In the genomic region with DNA sequence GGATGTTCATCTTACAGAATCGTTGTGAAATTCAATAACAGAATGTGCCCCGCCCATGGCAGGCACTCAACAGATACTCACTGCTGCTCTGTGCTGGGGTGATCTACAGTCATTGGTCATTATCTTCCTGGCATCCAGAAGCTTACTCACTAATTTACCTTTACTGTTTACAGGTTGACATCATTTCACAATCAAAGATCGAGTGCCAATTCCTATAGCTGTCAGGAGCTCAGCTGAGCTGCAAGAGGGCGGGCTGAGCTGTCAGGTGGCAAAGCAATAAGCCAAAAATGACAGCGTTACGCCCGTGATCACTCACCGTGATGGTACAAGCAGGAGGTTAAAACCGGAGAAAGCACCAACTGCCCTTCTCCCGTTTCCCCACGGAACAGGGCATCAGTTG, we compare ENCODE assay signal across 17 cellular contexts. TPM values are rescaled to one million over a fixed set of nuclear protein-coding genes. Genes with fewer than 3 reads are reported as not detected.
DNase-seq lines count a peak whose midpoint lies in the region; ATAC-seq, FAIRE-seq and TF ChIP-seq lines count a peak whose summit lies in the region.
"Had no signal": no experiment of that assay in that cellular context is flagged by ENCODE, and none has a peak within 500 bp of the region (broad histone marks: within the 10 kb centered on the region; RNA-seq: fewer than 3 reads in every experiment).

No MANE protein-coding gene starts in this region.

- H3K4me3 ChIP-seq in breast epithelium, result no peak overlapping the region
- H3K4me3 ChIP-seq in mucosa of descending colon, result no peak overlapping the region
- H3K4me3 ChIP-seq in upper lobe of left lung, result no peak overlapping the region

- TF ChIP-seq CTCF in breast epithelium (IDR thresholded peaks at IDR 0.05) (no peak), mucosa of descending colon (IDR thresholded peaks at IDR 0.05) (no peak), upper lobe of left lung (IDR thresholded peaks at IDR 0.05) (no peak)

- H3K9me3 ChIP-seq in breast epithelium, result no peaks in the 10 kb centered on the region
- no peaks in the 10 kb centered on the region for H3K9me3 ChIP-seq in mucosa of descending colon
- no peaks in the 10 kb centered on the region for H3K9me3 ChIP-seq in upper lobe of left lung

- H3K4me1 ChIP-seq in breast epithelium (no peaks in the 10 kb centered on the region), mucosa of descending colon (ENCODE audit: low read depth) (no peaks in the 10 kb centered on the region), upper lobe of left lung (no peaks in the 10 kb centered on the region)

- H3K36me3 ChIP-seq in breast epithelium, result no peaks in the 10 kb centered on the region
- H3K36me3 ChIP-seq in mucosa of descending colon (ENCODE audit: low read depth), result no peaks in the 10 kb centered on the region
- H3K36me3 ChIP-seq in upper lobe of left lung, result no peaks in the 10 kb centered on the region

- H3K27ac ChIP-seq in breast epithelium (peak overlapping the region; percentile 20 to 70), upper lobe of left lung (no peak overlapping the region)

- DNase-seq in DMS153 (lab: John Stamatoyannopoulos, UW) (peak; percentile 49), LoVo (ENCODE audit: low spot score) (peak; percentile 3), breast epithelium (ENCODE audit: low spot score in 2 of 2) (peak in 1 of 2 donors; percentile 43), mucosa of descending colon (peak in 1 of 3 donors; percentile 47), upper lobe of left lung (no peak), GM19239 (ENCODE audit: insufficient read length, low spot score) (no peak)
- DNase-seq: activated CD4-positive, alpha-beta T cell treated with anti-CD3 and anti-CD28 coated beads for 4 hours; activated naive CD4-positive, alpha-beta T cell treated with anti-CD3 and anti-CD28 coated beads, Interleukin-2, amount 50 U/mL, for 16 hours; C1 segment of cervical spinal cord; dermis blood vessel endothelial cell; hippocampal formation; KBM-7; left ventricle myocardium superior; naive thymus-derived CD4-positive, alpha-beta T cell; NCI-H1417 treated with DMSO at 0.1 percent for 48 hours; T1000 had no signal

- TF ChIP-seq EP300 in upper lobe of left lung (IDR thresholded peaks at IDR 0.05), result no peak

- FAIRE-seq in GM19239 (lab: Jason Lieb, UNC), result no peak

- intact Hi-C loops in breast epithelium (cut with DNase I; ENCODE audit: low total_unique reads), result no loop called here
- intact Hi-C loops in mucosa of descending colon (cut with DNase I, micrococcal nuclease), result no loop called here

- ATAC-seq in mucosa of descending colon (peak; percentile 65), upper lobe of left lung (ENCODE audit: low FRiP score in 2 of 2) (no peak), HG03521 (IDR thresholded peaks at IDR 0.05; ENCODE audit: unreplicated experiment) (no peak)
- ATAC-seq: left ventricle myocardium superior; naive thymus-derived CD4-positive, alpha-beta T cell had no signal

- TF ChIP-seq POLR2A in breast epithelium (IDR thresholded peaks at IDR 0.05) (no peak), upper lobe of left lung (IDR thresholded peaks at IDR 0.05) (no peak)

- WGBS in upper lobe of left lung, 2 donors, result 82 to 83% methylated on average over 11 of the region's 11 CpGs

- no peaks in the 10 kb centered on the region for H3K27me3 ChIP-seq in breast epithelium
- no peaks in the 10 kb centered on the region for H3K27me3 ChIP-seq in upper lobe of left lung

RNA-seq across cellular contexts. Expression of a gene that starts 51.2 kb away (rescaled TPM):
- 100 to 1,000 TPM in 1 of 3 donors, 10 to 100 TPM in 2; 50.6 to 109 (median 59.0) TPM for total RNA-seq in breast epithelium
- total RNA-seq in mucosa of descending colon, result 100 to 1,000 TPM; 140 to 308 (median 246) TPM
- 100 to 1,000 TPM in 4 of 6 donors, 10 to 100 TPM in 2; 65.8 to 281 (median 113) TPM for total RNA-seq in upper lobe of left lung

Comparison
In these comparisons a context has a peak if more than half of its experiments do, and no peak if none do; other contexts are left out.
1. DNase-seq: peak in DMS153 (single experiment) and LoVo (single experiment); none in upper lobe of left lung (0 of 2) and GM19239 (single experiment).
2. H3K27ac ChIP-seq: peak in breast epithelium (2 of 2); none in upper lobe of left lung (0 of 4).